Comparison of ENCODE assay signal across 22 cellular contexts in genomic region chr1:63640633-63641567, GRCh38. TPM values are rescaled to one million over a fixed set of nuclear protein-coding genes. Genes with fewer than 3 reads are reported as not detected.
A peak's percentile ranks its signal among the peaks of the same experiment; 100 is the strongest.
DNase-seq lines count a peak whose midpoint lies in the region; ATAC-seq and TF ChIP-seq lines count a peak whose summit lies in the region.
"Had no signal": no experiment of that assay in that cellular context is flagged by ENCODE, and none has a peak within 500 bp of the region (broad histone marks: within the 10 kb centered on the region; RNA-seq: fewer than 3 reads in every experiment).

No MANE protein-coding gene starts in this region.

- CTCF ChIA-PET in naive thymus-derived CD4-positive, alpha-beta T cell (lab: Charles Lee): no interaction called here
- CTCF ChIA-PET in activated naive CD4-positive, alpha-beta T cell treated with anti-CD3 and anti-CD28 coated beads, Interleukin-2, amount 10 ng/mL, durations not matched to agents 7 days and 5 days (lab: Charles Lee): interaction anchor here (0.7 kb wide), 1 partner anchor 24 kb away, joined by 3 read pairs; no protein-coding TSS in a partner anchor

- H3K27ac ChIP-seq in duodenal mucosa (ENCODE audit: low read depth, low read length): peak overlapping the region; percentile 54
- no peak overlapping the region for H3K27ac ChIP-seq in naive thymus-derived CD4-positive, alpha-beta T cell (ENCODE audit: low read depth, low read length)
- H3K27ac ChIP-seq in lower lobe of right lung: no peak overlapping the region
- no peak overlapping the region for H3K27ac ChIP-seq in tibial nerve
- H3K27ac ChIP-seq: BLaER1, brain microvascular endothelial cell, upper lobe of left lung had no signal

- H3K4me3 Mint-ChIP-seq in activated naive CD8-positive, alpha-beta T cell treated with anti-CD3 and anti-CD28 coated beads, Interleukin-2, amount 10 ng/mL, durations not matched to agents 7 days and 5 days: peak overlapping the region; percentile 20
- H3K4me3 Mint-ChIP-seq in activated naive CD8-positive, alpha-beta T cell treated with anti-CD3 and anti-CD28 coated beads for 36 hours: no peak overlapping the region
- no peak overlapping the region for H3K4me3 Mint-ChIP-seq in naive thymus-derived CD4-positive, alpha-beta T cell
- H3K4me3 Mint-ChIP-seq in activated naive CD4-positive, alpha-beta T cell treated with anti-CD3 and anti-CD28 coated beads, Interleukin-2, amount 10 ng/mL, durations not matched to agents 7 days and 5 days: no peak overlapping the region
- H3K4me3 Mint-ChIP-seq: activated naive CD8-positive, alpha-beta T cell; stimulated activated naive CD8-positive, alpha-beta T cell treated with anti-CD3 and anti-CD28 coated beads, Interleukin-15, Interleukin-2, amounts not matched to agents 100 ng/mL and 50 ng/mL, for 24 hours had no signal

- no peak for TF ChIP-seq POLR2A in tibial nerve (IDR thresholded peaks at IDR 0.05)

- H3K9me3 Mint-ChIP-seq in activated naive CD8-positive, alpha-beta T cell treated with anti-CD3 and anti-CD28 coated beads, Interleukin-2, amount 10 ng/mL, durations not matched to agents 7 days and 5 days: no peaks in the 10 kb centered on the region
- H3K9me3 Mint-ChIP-seq in activated naive CD8-positive, alpha-beta T cell treated with anti-CD3 and anti-CD28 coated beads for 36 hours: no peaks in the 10 kb centered on the region
- no peaks in the 10 kb centered on the region for H3K9me3 Mint-ChIP-seq in naive thymus-derived CD4-positive, alpha-beta T cell
- no peaks in the 10 kb centered on the region for H3K9me3 Mint-ChIP-seq in activated naive CD4-positive, alpha-beta T cell treated with anti-CD3 and anti-CD28 coated beads, Interleukin-2, amount 10 ng/mL, durations not matched to agents 7 days and 5 days
- H3K9me3 Mint-ChIP-seq: stimulated activated naive CD8-positive, alpha-beta T cell treated with anti-CD3 and anti-CD28 coated beads, Interleukin-15, Interleukin-2, amounts not matched to agents 100 ng/mL and 50 ng/mL, for 24 hours had no signal

- H3K36me3 ChIP-seq in duodenal mucosa (ENCODE audit: control insufficient read depth in 1 of 2, insufficient read depth in 2 of 2, low read length in 2 of 2) (peaks cover 19 to 45% of the 10 kb centered on the region in 2 donors), lower lobe of right lung (peaks cover 27% of the 10 kb centered on the region), tibial nerve (no peaks in the 10 kb centered on the region)
- H3K36me3 ChIP-seq in naive thymus-derived CD4-positive, alpha-beta T cell (ENCODE audit: control insufficient read depth in 2 of 3, insufficient read depth in 3 of 3, low read length in 3 of 3): peaks cover 0 to 48% (median 0%) of the 10 kb centered on the region in 3 experiments
- H3K36me3 ChIP-seq: brain microvascular endothelial cell, HAP-1 had no signal

- H3K9me3 ChIP-seq in duodenal mucosa (ENCODE audit: control insufficient read depth in 1 of 2, low read length in 2 of 2) (no peaks in the 10 kb centered on the region), lower lobe of right lung (no peaks in the 10 kb centered on the region), tibial nerve (no peaks in the 10 kb centered on the region)
- no peaks in the 10 kb centered on the region for H3K9me3 ChIP-seq in naive thymus-derived CD4-positive, alpha-beta T cell (ENCODE audit: control insufficient read depth in 2 of 3, low read length in 3 of 3)
- H3K9me3 ChIP-seq: HAP-1, SK-N-SH, upper lobe of left lung had no signal

- H3K4me3 ChIP-seq in duodenal mucosa (ENCODE audit: low read depth in 1 of 2, low read length in 2 of 2) (no peak overlapping the region), lower lobe of right lung (no peak overlapping the region), tibial nerve (no peak overlapping the region)
- no peak overlapping the region for H3K4me3 ChIP-seq in naive thymus-derived CD4-positive, alpha-beta T cell (ENCODE audit: low read length)
- H3K4me3 ChIP-seq: BLaER1, HAP-1, upper lobe of left lung had no signal

- DNase-seq in activated naive CD8-positive, alpha-beta T cell treated with anti-CD3 and anti-CD28 coated beads, Interleukin-2, amount 10 ng/mL, durations not matched to agents 7 days and 5 days: no peak
- DNase-seq in activated naive CD8-positive, alpha-beta T cell treated with anti-CD3 and anti-CD28 coated beads for 36 hours: no peak
- DNase-seq in naive thymus-derived CD4-positive, alpha-beta T cell: no peak
- DNase-seq in effector CD8-positive, alpha-beta T cell (lab: John Stamatoyannopoulos, UW): no peak
- DNase-seq in lower lobe of right lung: no peak
- no peak for DNase-seq in activated naive CD4-positive, alpha-beta T cell treated with anti-CD3 and anti-CD28 coated beads, Interleukin-2, amount 10 ng/mL, durations not matched to agents 7 days and 5 days
- DNase-seq in tibial nerve (ENCODE audit: low spot score in 2 of 2): no peak
- DNase-seq: 8988T; activated CD4-positive, alpha-beta T cell treated with anti-CD3 and anti-CD28 coated beads for 1 hour; brain microvascular endothelial cell; DMS 273 treated with DMSO at 0.1 percent for 48 hours; NCI-H1694 treated with DMSO at 0.1 percent for 48 hours; NCI-H82; occipital lobe; SK-N-SH; stimulated activated CD4-positive, alpha-beta T cell treated with anti-CD3 and anti-CD28 coated beads, Interleukin-1b, Interleukin-23, amount 100 ng/mL, for 48 hours; upper lobe of left lung had no signal

- intact Hi-C loops in naive thymus-derived CD4-positive, alpha-beta T cell (cut with micrococcal nuclease): no loop called here
- intact Hi-C loops in lower lobe of right lung (cut with DNase I): no loop called here

- ATAC-seq in activated naive CD8-positive, alpha-beta T cell treated with anti-CD3 and anti-CD28 coated beads, Interleukin-2, amount 10 ng/mL, durations not matched to agents 7 days and 5 days (ENCODE audit: low read depth): no peak
- peak; percentile 38 for ATAC-seq in naive thymus-derived CD4-positive, alpha-beta T cell
- no peak for ATAC-seq in lower lobe of right lung

- peaks cover 68% of the 10 kb centered on the region for H3K36me3 Mint-ChIP-seq in activated naive CD8-positive, alpha-beta T cell treated with anti-CD3 and anti-CD28 coated beads, Interleukin-2, amount 10 ng/mL, durations not matched to agents 7 days and 5 days
- peaks cover 17% of the 10 kb centered on the region for H3K36me3 Mint-ChIP-seq in activated naive CD8-positive, alpha-beta T cell treated with anti-CD3 and anti-CD28 coated beads for 36 hours
- H3K36me3 Mint-ChIP-seq in naive thymus-derived CD4-positive, alpha-beta T cell: peaks cover 13 to 76% (median 53%) of the 10 kb centered on the region in 5 donors
- peaks cover 67% of the 10 kb centered on the region for H3K36me3 Mint-ChIP-seq in activated naive CD4-positive, alpha-beta T cell treated with anti-CD3 and anti-CD28 coated beads, Interleukin-2, amount 10 ng/mL, durations not matched to agents 7 days and 5 days

- peak overlapping the region in 1 of 2 donors; percentile 4 for H3K9ac ChIP-seq in duodenal mucosa (ENCODE audit: low read depth in 1 of 2, low read length in 2 of 2)
- H3K9ac ChIP-seq: BLaER1, SK-N-SH had no signal

- 38 to 46% methylated on average over 4 of the region's 4 CpGs for WGBS in tibial nerve, 2 donors

- peaks cover 26% of the 10 kb centered on the region for H3K4me1 Mint-ChIP-seq in activated naive CD8-positive, alpha-beta T cell treated with anti-CD3 and anti-CD28 coated beads, Interleukin-2, amount 10 ng/mL, durations not matched to agents 7 days and 5 days
- no peaks in the 10 kb centered on the region for H3K4me1 Mint-ChIP-seq in activated naive CD8-positive, alpha-beta T cell treated with anti-CD3 and anti-CD28 coated beads for 36 hours
- peaks cover 0 to 19% (median 7%) of the 10 kb centered on the region in 7 donors for H3K4me1 Mint-ChIP-seq in naive thymus-derived CD4-positive, alpha-beta T cell
- H3K4me1 Mint-ChIP-seq in activated naive CD4-positive, alpha-beta T cell treated with anti-CD3 and anti-CD28 coated beads, Interleukin-2, amount 10 ng/mL, durations not matched to agents 7 days and 5 days: peaks cover 22% of the 10 kb centered on the region

- H3K4me1 ChIP-seq in duodenal mucosa (ENCODE audit: control insufficient read depth in 1 of 2, insufficient read depth in 2 of 2, low read length in 2 of 2): peaks cover 46 to 59% of the 10 kb centered on the region in 2 donors
- H3K4me1 ChIP-seq in naive thymus-derived CD4-positive, alpha-beta T cell (ENCODE audit: control insufficient read depth in 2 of 2, insufficient read depth in 2 of 2, low read length in 2 of 2): no peaks in the 10 kb centered on the region
- H3K4me1 ChIP-seq in lower lobe of right lung: no peaks in the 10 kb centered on the region
- peaks cover 0 to 70% (median 13%) of the 10 kb centered on the region in 4 donors for H3K4me1 ChIP-seq in tibial nerve
- H3K4me1 ChIP-seq: HAP-1 had no signal

- peak overlapping the region; percentile 61 for H3K27ac Mint-ChIP-seq in activated naive CD8-positive, alpha-beta T cell treated with anti-CD3 and anti-CD28 coated beads, Interleukin-2, amount 10 ng/mL, durations not matched to agents 7 days and 5 days
- no peak overlapping the region for H3K27ac Mint-ChIP-seq in activated naive CD8-positive, alpha-beta T cell treated with anti-CD3 and anti-CD28 coated beads for 36 hours
- no peak overlapping the region for H3K27ac Mint-ChIP-seq in naive thymus-derived CD4-positive, alpha-beta T cell
- H3K27ac Mint-ChIP-seq in activated naive CD4-positive, alpha-beta T cell treated with anti-CD3 and anti-CD28 coated beads, Interleukin-2, amount 10 ng/mL, durations not matched to agents 7 days and 5 days: no peak overlapping the region
- H3K27ac Mint-ChIP-seq: activated naive CD8-positive, alpha-beta T cell; stimulated activated naive CD8-positive, alpha-beta T cell treated with anti-CD3 and anti-CD28 coated beads, Interleukin-15, Interleukin-2, amounts not matched to agents 100 ng/mL and 50 ng/mL, for 24 hours had no signal

- no peak for TF ChIP-seq EP300 in tibial nerve (IDR thresholded peaks at IDR 0.05)

- POLR2A ChIA-PET in activated naive CD8-positive, alpha-beta T cell treated with anti-CD3 and anti-CD28 coated beads, Interleukin-2, amount 10 ng/mL, durations not matched to agents 7 days and 5 days (lab: Charles Lee): no interaction called here
- POLR2A ChIA-PET in naive thymus-derived CD4-positive, alpha-beta T cell (lab: Charles Lee): interaction anchor here (0.6 to 1.3 kb wide), 3 partner anchors 10 to 850 kb away, joined by 3 read pairs; no protein-coding TSS in a partner anchor

- H3K27me3 ChIP-seq in duodenal mucosa (ENCODE audit: control insufficient read depth in 1 of 2, insufficient read depth in 2 of 2, low read length in 2 of 2) (no peaks in the 10 kb centered on the region), lower lobe of right lung (ENCODE audit: low read depth) (no peaks in the 10 kb centered on the region), tibial nerve (no peaks in the 10 kb centered on the region)
- H3K27me3 ChIP-seq in naive thymus-derived CD4-positive, alpha-beta T cell (ENCODE audit: control insufficient read depth in 2 of 2, insufficient read depth in 2 of 2, low read length in 2 of 2): no peaks in the 10 kb centered on the region
- H3K27me3 ChIP-seq: BLaER1, brain microvascular endothelial cell, upper lobe of left lung had no signal

- no peaks in the 10 kb centered on the region for H3K27me3 Mint-ChIP-seq in activated naive CD8-positive, alpha-beta T cell treated with anti-CD3 and anti-CD28 coated beads, Interleukin-2, amount 10 ng/mL, durations not matched to agents 7 days and 5 days
- no peaks in the 10 kb centered on the region for H3K27me3 Mint-ChIP-seq in activated naive CD8-positive, alpha-beta T cell treated with anti-CD3 and anti-CD28 coated beads for 36 hours
- H3K27me3 Mint-ChIP-seq in naive thymus-derived CD4-positive, alpha-beta T cell: no peaks in the 10 kb centered on the region
- H3K27me3 Mint-ChIP-seq in activated naive CD4-positive, alpha-beta T cell treated with anti-CD3 and anti-CD28 coated beads, Interleukin-2, amount 10 ng/mL, durations not matched to agents 7 days and 5 days: no peaks in the 10 kb centered on the region
- H3K27me3 Mint-ChIP-seq: activated naive CD8-positive, alpha-beta T cell; stimulated activated naive CD8-positive, alpha-beta T cell treated with anti-CD3 and anti-CD28 coated beads, Interleukin-15, Interleukin-2, amounts not matched to agents 100 ng/mL and 50 ng/mL, for 24 hours had no signal

- TF ChIP-seq CTCF in lower lobe of right lung (IDR thresholded peaks at IDR 0.05): no peak
- TF ChIP-seq CTCF in tibial nerve (IDR thresholded peaks at IDR 0.05): no peak

RNA-seq across cellular contexts. Expression of gene PGM1, which starts 47.7 kb away (rescaled TPM):
- total RNA-seq in activated naive CD8-positive, alpha-beta T cell treated with anti-CD3 and anti-CD28 coated beads, Interleukin-2, amount 10 ng/mL, durations not matched to agents 7 days and 5 days: 10 to 100 TPM; 47.3 to 51.0 TPM
- total RNA-seq in activated naive CD8-positive, alpha-beta T cell treated with anti-CD3 and anti-CD28 coated beads for 36 hours: 10 to 100 TPM; 45.3 to 46.1 TPM
- 10 to 100 TPM; 11.9 to 57.2 (median 16.1) TPM for total RNA-seq in naive thymus-derived CD4-positive, alpha-beta T cell
- polyA plus RNA-seq in naive thymus-derived CD4-positive, alpha-beta T cell: 10 to 100 TPM; 26.9 to 31.9 TPM
- total RNA-seq in lower lobe of right lung (49.8 TPM), tibial nerve (10 to 100 TPM; 36.7 to 57.0 (median 50.8) TPM)
